Comparison of ENCODE assay signal across 1 cellular context in the genomic region with DNA sequence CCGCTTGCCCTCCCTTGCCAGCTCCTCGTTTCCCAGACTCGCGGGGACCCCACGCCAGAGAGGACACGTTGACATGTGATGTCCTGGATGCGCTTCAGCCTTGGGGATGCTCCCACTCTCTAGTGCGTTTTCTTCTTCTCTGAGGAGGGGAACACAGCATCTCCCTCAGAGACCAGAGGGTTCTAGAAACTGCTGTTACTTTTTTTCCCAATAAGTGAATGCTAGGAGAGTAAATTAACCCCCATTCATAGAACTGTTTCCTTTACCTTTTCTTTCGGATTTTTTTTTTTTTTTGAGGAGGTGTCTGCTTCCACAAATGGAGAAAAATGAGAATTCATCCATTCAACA.
TF ChIP-seq lines count a peak whose summit lies in the region.

No MANE protein-coding gene starts in this region.

TF ChIP-seq in K562, 482 proteins besides CTCF, POLR2A, EP300 and RAD21 (continued from another document):
- TF ChIP-seq, protein P1, sequence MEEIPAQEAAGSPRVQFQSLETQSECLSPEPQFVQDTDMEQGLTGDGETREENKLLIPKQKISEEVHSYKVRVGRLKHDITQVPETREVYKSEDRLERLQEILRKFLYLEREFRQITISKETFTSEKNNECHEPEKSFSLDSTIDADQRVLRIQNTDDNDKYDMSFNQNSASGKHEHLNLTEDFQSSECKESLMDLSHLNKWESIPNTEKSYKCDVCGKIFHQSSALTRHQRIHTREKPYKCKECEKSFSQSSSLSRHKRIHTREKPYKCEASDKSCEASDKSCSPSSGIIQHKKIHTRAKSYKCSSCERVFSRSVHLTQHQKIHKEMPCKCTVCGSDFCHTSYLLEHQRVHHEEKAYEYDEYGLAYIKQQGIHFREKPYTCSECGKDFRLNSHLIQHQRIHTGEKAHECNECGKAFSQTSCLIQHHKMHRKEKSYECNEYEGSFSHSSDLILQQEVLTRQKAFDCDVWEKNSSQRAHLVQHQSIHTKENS (CRISPR knock-in tag; IDR thresholded peaks at IDR 0.05), result no peak
- TF ChIP-seq ZNF143 (CRISPR knock-in tag; IDR thresholded peaks at IDR 0.05) (no peak), HDGF (IDR thresholded peaks at IDR 0.05) (no peak), ZNF384 (IDR thresholded peaks at IDR 0.05; ENCODE audit: low read depth, low read length) (no peak), IRF1 (CRISPR knock-in tag; IDR thresholded peaks at IDR 0.05; ENCODE audit: borderline replicate concordance) (no peak), L3MBTL2 (IDR thresholded peaks at IDR 0.05) (no peak), NCOR1 (IDR thresholded peaks at IDR 0.05) (no peak), ILK (tag; IDR thresholded peaks at IDR 0.05; ENCODE audit: borderline replicate concordance, low read depth) (no peak), IRF9 (tag; IDR thresholded peaks at IDR 0.05) (no peak), TFAM (CRISPR knock-in tag; conservative IDR thresholded peaks at IDR 0.05) (no peak)
- TF ChIP-seq, protein P2, sequence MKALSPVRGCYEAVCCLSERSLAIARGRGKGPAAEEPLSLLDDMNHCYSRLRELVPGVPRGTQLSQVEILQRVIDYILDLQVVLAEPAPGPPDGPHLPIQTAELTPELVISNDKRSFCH (CRISPR knock-in tag; IDR thresholded peaks at IDR 0.05), result no peak
- TF ChIP-seq, protein P2 (tag; IDR thresholded peaks at IDR 0.05), result no peak
- TF ChIP-seq, protein P3, sequence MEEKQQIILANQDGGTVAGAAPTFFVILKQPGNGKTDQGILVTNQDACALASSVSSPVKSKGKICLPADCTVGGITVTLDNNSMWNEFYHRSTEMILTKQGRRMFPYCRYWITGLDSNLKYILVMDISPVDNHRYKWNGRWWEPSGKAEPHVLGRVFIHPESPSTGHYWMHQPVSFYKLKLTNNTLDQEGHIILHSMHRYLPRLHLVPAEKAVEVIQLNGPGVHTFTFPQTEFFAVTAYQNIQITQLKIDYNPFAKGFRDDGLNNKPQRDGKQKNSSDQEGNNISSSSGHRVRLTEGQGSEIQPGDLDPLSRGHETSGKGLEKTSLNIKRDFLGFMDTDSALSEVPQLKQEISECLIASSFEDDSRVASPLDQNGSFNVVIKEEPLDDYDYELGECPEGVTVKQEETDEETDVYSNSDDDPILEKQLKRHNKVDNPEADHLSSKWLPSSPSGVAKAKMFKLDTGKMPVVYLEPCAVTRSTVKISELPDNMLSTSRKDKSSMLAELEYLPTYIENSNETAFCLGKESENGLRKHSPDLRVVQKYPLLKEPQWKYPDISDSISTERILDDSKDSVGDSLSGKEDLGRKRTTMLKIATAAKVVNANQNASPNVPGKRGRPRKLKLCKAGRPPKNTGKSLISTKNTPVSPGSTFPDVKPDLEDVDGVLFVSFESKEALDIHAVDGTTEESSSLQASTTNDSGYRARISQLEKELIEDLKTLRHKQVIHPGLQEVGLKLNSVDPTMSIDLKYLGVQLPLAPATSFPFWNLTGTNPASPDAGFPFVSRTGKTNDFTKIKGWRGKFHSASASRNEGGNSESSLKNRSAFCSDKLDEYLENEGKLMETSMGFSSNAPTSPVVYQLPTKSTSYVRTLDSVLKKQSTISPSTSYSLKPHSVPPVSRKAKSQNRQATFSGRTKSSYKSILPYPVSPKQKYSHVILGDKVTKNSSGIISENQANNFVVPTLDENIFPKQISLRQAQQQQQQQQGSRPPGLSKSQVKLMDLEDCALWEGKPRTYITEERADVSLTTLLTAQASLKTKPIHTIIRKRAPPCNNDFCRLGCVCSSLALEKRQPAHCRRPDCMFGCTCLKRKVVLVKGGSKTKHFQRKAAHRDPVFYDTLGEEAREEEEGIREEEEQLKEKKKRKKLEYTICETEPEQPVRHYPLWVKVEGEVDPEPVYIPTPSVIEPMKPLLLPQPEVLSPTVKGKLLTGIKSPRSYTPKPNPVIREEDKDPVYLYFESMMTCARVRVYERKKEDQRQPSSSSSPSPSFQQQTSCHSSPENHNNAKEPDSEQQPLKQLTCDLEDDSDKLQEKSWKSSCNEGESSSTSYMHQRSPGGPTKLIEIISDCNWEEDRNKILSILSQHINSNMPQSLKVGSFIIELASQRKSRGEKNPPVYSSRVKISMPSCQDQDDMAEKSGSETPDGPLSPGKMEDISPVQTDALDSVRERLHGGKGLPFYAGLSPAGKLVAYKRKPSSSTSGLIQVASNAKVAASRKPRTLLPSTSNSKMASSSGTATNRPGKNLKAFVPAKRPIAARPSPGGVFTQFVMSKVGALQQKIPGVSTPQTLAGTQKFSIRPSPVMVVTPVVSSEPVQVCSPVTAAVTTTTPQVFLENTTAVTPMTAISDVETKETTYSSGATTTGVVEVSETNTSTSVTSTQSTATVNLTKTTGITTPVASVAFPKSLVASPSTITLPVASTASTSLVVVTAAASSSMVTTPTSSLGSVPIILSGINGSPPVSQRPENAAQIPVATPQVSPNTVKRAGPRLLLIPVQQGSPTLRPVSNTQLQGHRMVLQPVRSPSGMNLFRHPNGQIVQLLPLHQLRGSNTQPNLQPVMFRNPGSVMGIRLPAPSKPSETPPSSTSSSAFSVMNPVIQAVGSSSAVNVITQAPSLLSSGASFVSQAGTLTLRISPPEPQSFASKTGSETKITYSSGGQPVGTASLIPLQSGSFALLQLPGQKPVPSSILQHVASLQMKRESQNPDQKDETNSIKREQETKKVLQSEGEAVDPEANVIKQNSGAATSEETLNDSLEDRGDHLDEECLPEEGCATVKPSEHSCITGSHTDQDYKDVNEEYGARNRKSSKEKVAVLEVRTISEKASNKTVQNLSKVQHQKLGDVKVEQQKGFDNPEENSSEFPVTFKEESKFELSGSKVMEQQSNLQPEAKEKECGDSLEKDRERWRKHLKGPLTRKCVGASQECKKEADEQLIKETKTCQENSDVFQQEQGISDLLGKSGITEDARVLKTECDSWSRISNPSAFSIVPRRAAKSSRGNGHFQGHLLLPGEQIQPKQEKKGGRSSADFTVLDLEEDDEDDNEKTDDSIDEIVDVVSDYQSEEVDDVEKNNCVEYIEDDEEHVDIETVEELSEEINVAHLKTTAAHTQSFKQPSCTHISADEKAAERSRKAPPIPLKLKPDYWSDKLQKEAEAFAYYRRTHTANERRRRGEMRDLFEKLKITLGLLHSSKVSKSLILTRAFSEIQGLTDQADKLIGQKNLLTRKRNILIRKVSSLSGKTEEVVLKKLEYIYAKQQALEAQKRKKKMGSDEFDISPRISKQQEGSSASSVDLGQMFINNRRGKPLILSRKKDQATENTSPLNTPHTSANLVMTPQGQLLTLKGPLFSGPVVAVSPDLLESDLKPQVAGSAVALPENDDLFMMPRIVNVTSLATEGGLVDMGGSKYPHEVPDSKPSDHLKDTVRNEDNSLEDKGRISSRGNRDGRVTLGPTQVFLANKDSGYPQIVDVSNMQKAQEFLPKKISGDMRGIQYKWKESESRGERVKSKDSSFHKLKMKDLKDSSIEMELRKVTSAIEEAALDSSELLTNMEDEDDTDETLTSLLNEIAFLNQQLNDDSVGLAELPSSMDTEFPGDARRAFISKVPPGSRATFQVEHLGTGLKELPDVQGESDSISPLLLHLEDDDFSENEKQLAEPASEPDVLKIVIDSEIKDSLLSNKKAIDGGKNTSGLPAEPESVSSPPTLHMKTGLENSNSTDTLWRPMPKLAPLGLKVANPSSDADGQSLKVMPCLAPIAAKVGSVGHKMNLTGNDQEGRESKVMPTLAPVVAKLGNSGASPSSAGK (IDR thresholded peaks at IDR 0.05), result no peak
